ENCODE assay signal across 8 cellular contexts in the genomic region with DNA sequence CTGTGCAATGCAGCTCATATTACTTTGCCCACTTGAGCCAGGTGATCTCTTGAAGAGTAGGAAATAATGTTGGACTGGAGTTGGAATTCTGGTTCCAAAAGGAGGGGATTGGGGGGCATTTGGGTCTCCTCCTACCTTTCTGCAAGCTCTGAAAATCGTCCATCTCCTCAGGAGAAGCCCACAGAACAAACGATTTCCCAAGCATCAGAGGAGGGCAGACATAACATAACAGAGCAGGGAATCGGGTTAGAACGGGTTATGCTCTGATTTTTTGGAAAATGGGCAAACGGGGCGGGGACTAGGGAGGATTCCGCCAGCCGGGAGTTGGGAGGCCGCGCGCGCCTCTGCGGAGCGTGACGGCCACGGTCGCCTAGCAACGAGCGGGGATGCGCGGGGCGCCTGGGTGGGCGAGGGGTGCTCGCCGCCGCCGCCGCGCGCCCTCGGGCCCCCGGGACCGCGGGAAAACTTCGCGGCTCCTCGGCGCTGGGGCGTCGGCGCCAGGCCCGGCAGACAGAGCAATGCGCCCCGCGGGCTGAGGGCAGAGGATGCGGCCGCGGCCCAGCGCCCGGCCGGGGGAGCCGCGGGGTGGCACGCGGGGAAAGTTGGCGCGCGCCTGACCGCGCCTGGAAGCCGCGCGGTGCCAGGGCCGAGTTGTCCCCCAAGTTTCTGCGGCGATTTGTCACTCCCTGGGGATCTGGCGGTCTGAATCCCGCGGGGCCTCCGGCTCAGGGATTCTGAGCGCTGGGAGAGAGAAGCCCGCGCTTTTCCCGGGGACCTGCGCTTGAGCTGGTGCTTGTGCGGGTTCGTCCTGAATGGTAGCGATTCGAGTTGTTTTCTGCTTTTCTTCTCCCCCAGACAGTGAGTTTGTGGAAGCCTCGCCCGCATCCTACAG. TPM values are rescaled to one million over a fixed set of nuclear protein-coding genes. Genes with fewer than 3 reads are reported as not detected.
DNase-seq lines count a peak whose midpoint lies in the region; ATAC-seq and TF ChIP-seq lines count a peak whose summit lies in the region.

No MANE protein-coding gene starts in this region.

- H3K36me3 ChIP-seq in NT2/D1 (ENCODE audit: insufficient read depth, insufficient read length, low read length) (no peaks in the 10 kb centered on the region), thymus (ENCODE audit: control insufficient read depth, insufficient read depth) (no peaks in the 10 kb centered on the region)

- no peak for TF ChIP-seq CTCF in AG04450 (IDR thresholded peaks at IDR 0.05; ENCODE audit: low read depth, low read length)
- TF ChIP-seq CTCF in dorsolateral prefrontal cortex (IDR thresholded peaks at IDR 0.05 in 54 of 56, conservative IDR thresholded peaks at IDR 0.05 in 2 of 56; ENCODE audit: low read depth in 1 of 56, partially characterized antibody in 56 of 56) = no peak

- peak; percentile 14 for ATAC-seq in GM19395 (IDR thresholded peaks at IDR 0.05; ENCODE audit: unreplicated experiment)
- no peak for ATAC-seq in GM21825 (IDR thresholded peaks at IDR 0.05; ENCODE audit: unreplicated experiment)
- ATAC-seq in activated CD4-positive, CD25-positive, alpha-beta regulatory T cell treated with anti-CD3 and anti-CD28 coated beads, Interleukin-2, amount 50 U/mL, for 24 hours = no peak

- POLR2A ChIA-PET in AG04450 (lab: Yijun Ruan, JAX) = interaction anchor here (0.6 to 0.7 kb wide), 2 partner anchors 100 to 172 kb away, joined by 3 to 4 read pairs; no protein-coding TSS in a partner anchor

- H3K9me3 ChIP-seq in AG04450 (ENCODE audit: control insufficient read depth, insufficient read depth, low read length) (no peaks in the 10 kb centered on the region), NT2/D1 (ENCODE audit: insufficient read depth, low read length) (no peaks in the 10 kb centered on the region), thymus (ENCODE audit: control insufficient read depth) (no peaks in the 10 kb centered on the region)

- CTCF ChIA-PET in AG04450 (lab: Charles Lee) = interaction anchor here (0.5 to 2.9 kb wide), 10 partner anchors 10 to 228 kb away, joined by 3 to 13 read pairs (median 5); no protein-coding TSS in a partner anchor

- intact Hi-C loops in dorsolateral prefrontal cortex (cut with DNase I) = loop anchor here (2.0 to 10.0 kb wide), 2 partner anchors 26 to 196 kb away; a partner anchor contains a TSS

- 2% methylated on average over 81 of the region's 81 CpGs for WGBS in thymus

- DNase-seq in AG04450 (ENCODE audit: low read depth, low spot score) (no peak), NT2/D1 (ENCODE audit: low read depth, low spot score) (no peak), dorsolateral prefrontal cortex (peak in 9 of 10 donors; percentile 45 to 82 (median 74)), medulla oblongata (ENCODE audit: extremely low spot score) (peak; percentile 16)

- H3K27me3 ChIP-seq in AG04450 (ENCODE audit: control insufficient read depth, insufficient read depth, low read length) = no peaks in the 10 kb centered on the region
- peaks cover 15% of the 10 kb centered on the region for H3K27me3 ChIP-seq in NT2/D1 (ENCODE audit: insufficient read depth, insufficient read length)
- H3K27me3 ChIP-seq in dorsolateral prefrontal cortex = no peaks in the 10 kb centered on the region
- peaks cover 11% of the 10 kb centered on the region for H3K27me3 ChIP-seq in thymus (ENCODE audit: control insufficient read depth, insufficient read depth)

- H3K9ac ChIP-seq in NT2/D1 (ENCODE audit: insufficient read length, low read depth) = peak overlapping the region; percentile 72

- peak overlapping the region; percentile 62 for H3K4me3 ChIP-seq in AG04450 (ENCODE audit: low read depth, low read length)
- H3K4me3 ChIP-seq in NT2/D1 (ENCODE audit: insufficient read length, low read depth) = peak overlapping the region; percentile 55
- peak overlapping the region; percentile 52 to 81 (median 68) for H3K4me3 ChIP-seq in dorsolateral prefrontal cortex
- peak overlapping the region; percentile 47 for H3K4me3 ChIP-seq in thymus (ENCODE audit: low read length)

- H3K27ac ChIP-seq in AG04450 (ENCODE audit: low read depth, low read length) (no peak overlapping the region), dorsolateral prefrontal cortex (peak overlapping the region in 33 of 59 donors; percentile 1 to 72 (median 43)), thymus (ENCODE audit: low read depth) (peak overlapping the region; percentile 26)

- H3K4me1 ChIP-seq in NT2/D1 (ENCODE audit: insufficient read depth, insufficient read length) (peaks cover 3% of the 10 kb centered on the region), thymus (ENCODE audit: control insufficient read depth, insufficient read depth, low read length) (peaks cover 6% of the 10 kb centered on the region)

RNA-seq across cellular contexts. Expression of a gene that starts 27.8 kb away (rescaled TPM):
- polyA plus RNA-seq in AG04450 (2011; rRNA removed) = 40.5 and 43.7 TPM in 2 replicates
- polyA minus RNA-seq in AG04450 (2011; rRNA and poly(A)+ RNA removed) = 92.4 and 95.9 TPM in 2 replicates
- 10 to 100 TPM; 13.5 to 35.0 (median 20.8) TPM for total RNA-seq in dorsolateral prefrontal cortex
- polyA plus RNA-seq in thymus = 10.5 TPM

Comparison
In these comparisons a context has a peak if more than half of its experiments do, and no peak if none do; other contexts are left out.
1. DNase-seq: peak in dorsolateral prefrontal cortex (9 of 10) and medulla oblongata (single experiment); none in AG04450 (single experiment) and NT2/D1 (single experiment).
2. Peak in every context shown above with its lines, with median percentiles within 50 percentile points of each other: H3K4me3 ChIP-seq.